17 cellular contexts compared by ENCODE assay signal in the genomic region with DNA sequence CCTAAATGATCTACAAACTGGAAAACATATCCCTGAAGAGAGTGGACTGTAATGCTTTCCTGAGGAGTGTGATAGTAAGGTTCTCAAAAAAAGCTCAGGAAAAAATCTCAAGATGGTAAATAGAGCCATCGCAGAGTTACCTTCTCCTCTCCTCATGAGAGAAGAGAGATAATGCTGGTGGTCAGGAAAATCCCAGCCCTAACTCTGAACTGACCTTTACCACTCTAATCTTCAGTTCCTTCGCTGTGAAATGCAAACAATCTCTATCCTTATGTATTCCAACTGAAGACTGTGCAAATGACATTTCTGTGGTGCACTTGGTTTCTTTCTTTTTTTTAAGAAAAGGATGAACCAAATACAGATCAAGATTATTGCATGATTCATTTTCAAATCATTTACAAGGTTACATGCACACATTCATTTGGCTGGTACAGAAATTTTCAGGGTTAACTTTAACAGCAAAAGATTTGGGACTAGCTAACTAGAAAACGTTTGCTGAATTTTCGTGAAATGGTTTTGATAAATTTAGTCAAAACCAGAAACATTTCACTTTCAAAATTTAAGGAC. TPM values are rescaled to one million over a fixed set of nuclear protein-coding genes. Genes with fewer than 3 reads are reported as not detected.
DNase-seq lines count a peak whose midpoint lies in the region; ATAC-seq and TF ChIP-seq lines count a peak whose summit lies in the region.
"Had no signal": no experiment of that assay in that cellular context is flagged by ENCODE, and none has a peak within 500 bp of the region (broad histone marks: within the 10 kb centered on the region; RNA-seq: fewer than 3 reads in every experiment).

No MANE protein-coding gene starts in this region.

- H3K4me1 Mint-ChIP-seq in activated naive CD8-positive, alpha-beta T cell treated with anti-CD3 and anti-CD28 coated beads, Interleukin-2, amount 50 U/mL, for 24 hours = peaks cover 45% of the 10 kb centered on the region
- H3K4me1 Mint-ChIP-seq in activated naive CD8-positive, alpha-beta T cell treated with anti-CD3 and anti-CD28 coated beads for 36 hours = peaks cover 33% of the 10 kb centered on the region
- peaks cover 29 to 53% of the 10 kb centered on the region in 2 donors for H3K4me1 Mint-ChIP-seq in stimulated activated naive B cell treated with anti-CD40 and anti-IgM and Interleukin-4, amounts not matched to agents 10 μg/mL and 1 μg/mL and 100 μg/mL, for 72 hours

- peaks cover 43% of the 10 kb centered on the region for H3K79me2 ChIP-seq in OCI-LY3 (ENCODE audit: low read length)

- peak overlapping the region; percentile 28 for H3K27ac ChIP-seq in OCI-LY3 (ENCODE audit: low read length)
- H3K27ac ChIP-seq: KMS-11, RWPE1 had no signal

- TF ChIP-seq CTCF in OCI-LY3 (IDR thresholded peaks at IDR 0.05; ENCODE audit: low read depth, low read length) (no peak), GM13976 (IDR thresholded peaks at IDR 0.05; ENCODE audit: borderline replicate concordance, control extremely low read depth, extremely low read depth, insufficient read depth, missing control alignments) (no peak)

- no peak for DNase-seq in activated naive CD8-positive, alpha-beta T cell treated with anti-CD3 and anti-CD28 coated beads, Interleukin-2, amount 50 U/mL, for 24 hours
- DNase-seq in activated naive CD8-positive, alpha-beta T cell treated with anti-CD3 and anti-CD28 coated beads for 36 hours = no peak
- DNase-seq in glomerular visceral epithelial cell (ENCODE audit: extremely low spot score) (peak; percentile 18), NCI-H1930 (lab: John Stamatoyannopoulos, UW) (no peak), GM13976 (ENCODE audit: low spot score) (no peak)
- DNase-seq in stimulated activated naive B cell treated with anti-CD40 and anti-IgM and Interleukin-4, amounts not matched to agents 10 μg/mL and 1 μg/mL and 100 μg/mL, for 72 hours = no peak
- DNase-seq: activated CD4-positive, alpha-beta T cell treated with anti-CD3 and anti-CD28 coated beads, Interleukin-2, amount 10 ng/mL, durations not matched to agents 24 days and 14 days; activated T-cell treated with anti-CD3 and anti-CD28 coated beads, Interleukin-2, amount 50 U/mL, for 4 hours; CD4-positive, alpha-beta memory T cell; NCI-H2171; right cardiac atrium; uterus had no signal

- no peak for ATAC-seq in activated naive CD8-positive, alpha-beta T cell treated with anti-CD3 and anti-CD28 coated beads, Interleukin-2, amount 50 U/mL, for 24 hours
- peak; percentile 55 to 62 for ATAC-seq in stimulated activated naive B cell treated with anti-CD40 and anti-IgM and Interleukin-4, amounts not matched to agents 10 μg/mL and 1 μg/mL and 100 μg/mL, for 72 hours (replicated peaks)
- ATAC-seq in GM18505 (IDR thresholded peaks at IDR 0.05; ENCODE audit: unreplicated experiment) = no peak
- ATAC-seq: activated T-cell treated with anti-CD3 and anti-CD28 coated beads, Interleukin-2, amount 50 U/mL, for 4 hours; right cardiac atrium had no signal

- no peaks in the 10 kb centered on the region for H3K9me3 ChIP-seq in OCI-LY3 (ENCODE audit: insufficient read depth, low read length)
- H3K9me3 ChIP-seq: uterus had no signal

- TF ChIP-seq POLR2A in GM18505 (IDR thresholded peaks at IDR 0.05; ENCODE audit: borderline replicate concordance, extremely low read depth, insufficient read depth, insufficient read length) = no peak

- in situ Hi-C loops in GM13976 (cut with MboI; ENCODE audit: low sequenced_read_pairs, unreplicated experiment) = no loop called here

- H3K36me3 ChIP-seq in OCI-LY3 (replicated peaks; ENCODE audit: low read depth, low read length) = peaks cover 37% of the 10 kb centered on the region
- H3K36me3 ChIP-seq: uterus had no signal

- H3K9me3 Mint-ChIP-seq in activated naive CD8-positive, alpha-beta T cell treated with anti-CD3 and anti-CD28 coated beads, Interleukin-2, amount 50 U/mL, for 24 hours = no peaks in the 10 kb centered on the region
- peaks cover 14% of the 10 kb centered on the region for H3K9me3 Mint-ChIP-seq in activated naive CD8-positive, alpha-beta T cell treated with anti-CD3 and anti-CD28 coated beads for 36 hours
- peaks cover 7% of the 10 kb centered on the region in 2 donors for H3K9me3 Mint-ChIP-seq in stimulated activated naive B cell treated with anti-CD40 and anti-IgM and Interleukin-4, amounts not matched to agents 10 μg/mL and 1 μg/mL and 100 μg/mL, for 72 hours
- H3K9me3 Mint-ChIP-seq: activated CD4-positive, alpha-beta T cell treated with anti-CD3 and anti-CD28 coated beads, Interleukin-2, amount 10 ng/mL, durations not matched to agents 24 days and 14 days; activated T-cell treated with anti-CD3 and anti-CD28 coated beads, Interleukin-2, amount 50 U/mL, for 4 hours; CD4-positive, alpha-beta memory T cell had no signal

- H3K27me3 ChIP-seq in OCI-LY3 (ENCODE audit: low read depth, low read length) = no peaks in the 10 kb centered on the region
- H3K27me3 ChIP-seq: uterus had no signal

- H3K27me3 Mint-ChIP-seq in activated naive CD8-positive, alpha-beta T cell treated with anti-CD3 and anti-CD28 coated beads, Interleukin-2, amount 50 U/mL, for 24 hours = no peaks in the 10 kb centered on the region
- H3K27me3 Mint-ChIP-seq in activated naive CD8-positive, alpha-beta T cell treated with anti-CD3 and anti-CD28 coated beads for 36 hours = no peaks in the 10 kb centered on the region
- H3K27me3 Mint-ChIP-seq in stimulated activated naive B cell treated with anti-CD40 and anti-IgM and Interleukin-4, amounts not matched to agents 10 μg/mL and 1 μg/mL and 100 μg/mL, for 72 hours = no peaks in the 10 kb centered on the region
- H3K27me3 Mint-ChIP-seq: activated CD4-positive, alpha-beta T cell treated with anti-CD3 and anti-CD28 coated beads, Interleukin-2, amount 10 ng/mL, durations not matched to agents 24 days and 14 days; activated naive CD8-positive, alpha-beta T cell; CD4-positive, alpha-beta memory T cell had no signal

- peaks cover 51% of the 10 kb centered on the region for H3K36me3 Mint-ChIP-seq in activated naive CD8-positive, alpha-beta T cell treated with anti-CD3 and anti-CD28 coated beads, Interleukin-2, amount 50 U/mL, for 24 hours (ENCODE audit: low read depth)
- H3K36me3 Mint-ChIP-seq in activated naive CD8-positive, alpha-beta T cell treated with anti-CD3 and anti-CD28 coated beads for 36 hours = peaks cover 48% of the 10 kb centered on the region
- peaks cover 42 to 54% of the 10 kb centered on the region in 2 donors for H3K36me3 Mint-ChIP-seq in stimulated activated naive B cell treated with anti-CD40 and anti-IgM and Interleukin-4, amounts not matched to agents 10 μg/mL and 1 μg/mL and 100 μg/mL, for 72 hours

- peak overlapping the region; percentile 42 for H3K27ac Mint-ChIP-seq in activated naive CD8-positive, alpha-beta T cell treated with anti-CD3 and anti-CD28 coated beads, Interleukin-2, amount 50 U/mL, for 24 hours
- no peak overlapping the region for H3K27ac Mint-ChIP-seq in activated naive CD8-positive, alpha-beta T cell treated with anti-CD3 and anti-CD28 coated beads for 36 hours
- peak overlapping the region; percentile 51 for H3K27ac Mint-ChIP-seq in stimulated activated naive B cell treated with anti-CD40 and anti-IgM and Interleukin-4, amounts not matched to agents 10 μg/mL and 1 μg/mL and 100 μg/mL, for 72 hours
- H3K27ac Mint-ChIP-seq: activated CD4-positive, alpha-beta T cell treated with anti-CD3 and anti-CD28 coated beads, Interleukin-2, amount 10 ng/mL, durations not matched to agents 24 days and 14 days; activated naive CD8-positive, alpha-beta T cell had no signal

- H4K20me1 ChIP-seq in OCI-LY3 (ENCODE audit: insufficient read depth, low read length) = peaks cover 10% of the 10 kb centered on the region

- peak overlapping the region; percentile 54 for H3K4me2 ChIP-seq in OCI-LY3 (ENCODE audit: low read length)
- H3K4me2 ChIP-seq: KMS-11 had no signal

- no peak overlapping the region for H3K4me3 Mint-ChIP-seq in activated naive CD8-positive, alpha-beta T cell treated with anti-CD3 and anti-CD28 coated beads, Interleukin-2, amount 50 U/mL, for 24 hours
- H3K4me3 Mint-ChIP-seq in activated naive CD8-positive, alpha-beta T cell treated with anti-CD3 and anti-CD28 coated beads for 36 hours = no peak overlapping the region
- H3K4me3 Mint-ChIP-seq in stimulated activated naive B cell treated with anti-CD40 and anti-IgM and Interleukin-4, amounts not matched to agents 10 μg/mL and 1 μg/mL and 100 μg/mL, for 72 hours = peak overlapping the region; percentile 50 to 74
- H3K4me3 Mint-ChIP-seq: activated CD4-positive, alpha-beta T cell treated with anti-CD3 and anti-CD28 coated beads, Interleukin-2, amount 10 ng/mL, durations not matched to agents 24 days and 14 days; activated naive CD8-positive, alpha-beta T cell; activated T-cell treated with anti-CD3 and anti-CD28 coated beads, Interleukin-2, amount 50 U/mL, for 4 hours; CD4-positive, alpha-beta memory T cell had no signal

- H3K4me1 ChIP-seq in OCI-LY3 (ENCODE audit: low read length) = peaks cover 26% of the 10 kb centered on the region

- H3K4me3 ChIP-seq in OCI-LY3 (ENCODE audit: low read length) = peak overlapping the region; percentile 27; the same call in 1 of the 2 replicates
- H3K4me3 ChIP-seq: uterus had no signal

- no peak overlapping the region for H2AFZ ChIP-seq in OCI-LY3 (ENCODE audit: low read depth, low read length)

- no peak overlapping the region for H3K9ac ChIP-seq in OCI-LY3 (ENCODE audit: low read length)
- H3K9ac ChIP-seq: KMS-11 had no signal

RNA-seq across cellular contexts. Expression of a gene that starts 8.3 kb away (rescaled TPM):
- 10 to 100 TPM; 40.8 to 42.2 TPM for total RNA-seq in activated naive CD8-positive, alpha-beta T cell treated with anti-CD3 and anti-CD28 coated beads for 36 hours

Comparison
In these comparisons a context has a peak if more than half of its experiments do, and no peak if none do; other contexts are left out.
1. ATAC-seq: peak in stimulated activated naive B cell treated with anti-CD40 and anti-IgM and Interleukin-4, amounts not matched to agents 10 μg/mL and 1 μg/mL and 100 μg/mL, for 72 hours (2 of 2); none in activated naive CD8-positive, alpha-beta T cell treated with anti-CD3 and anti-CD28 coated beads, Interleukin-2, amount 50 U/mL, for 24 hours (single experiment) and GM18505 (single experiment).
2. H3K4me3 Mint-ChIP-seq: peak in stimulated activated naive B cell treated with anti-CD40 and anti-IgM and Interleukin-4, amounts not matched to agents 10 μg/mL and 1 μg/mL and 100 μg/mL, for 72 hours (2 of 2); none in activated naive CD8-positive, alpha-beta T cell treated with anti-CD3 and anti-CD28 coated beads, Interleukin-2, amount 50 U/mL, for 24 hours (single experiment) and activated naive CD8-positive, alpha-beta T cell treated with anti-CD3 and anti-CD28 coated beads for 36 hours (single experiment).